In the genomic region with DNA sequence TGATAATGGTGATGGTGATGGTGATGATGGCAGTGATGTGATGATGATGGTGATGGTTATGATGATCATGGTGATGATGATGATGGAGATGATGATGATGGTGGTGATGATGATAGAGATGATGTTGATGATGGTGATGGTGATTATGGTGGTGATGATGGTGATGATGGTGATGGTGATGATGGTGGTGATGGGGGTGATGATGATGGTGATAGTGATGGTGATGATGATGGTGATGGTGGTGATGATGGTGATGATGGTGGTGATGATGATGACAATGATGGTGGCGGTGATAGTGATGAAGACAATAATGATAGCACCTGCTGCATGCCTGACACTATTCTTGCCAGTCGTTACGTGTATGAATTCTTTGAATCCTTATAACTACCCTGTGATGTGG, we compare ENCODE assay signal across 35 cellular contexts.
"Had no signal": no experiment of that assay in that cellular context is flagged by ENCODE, and none has a peak within 500 bp of the region (broad histone marks: within the 10 kb centered on the region; RNA-seq: fewer than 3 reads in every experiment).

No MANE protein-coding gene starts in this region.

- H3K27ac ChIP-seq: adrenal gland, body of pancreas, epithelial cell of prostate, esophagus squamous epithelium, gastroesophageal sphincter, WERI-Rb-1 had no signal

- H3K27me3 ChIP-seq: adrenal gland, body of pancreas had no signal

- H3K9me3 ChIP-seq: adrenal gland, body of pancreas had no signal

- H3K36me3 ChIP-seq: adrenal gland, esophagus squamous epithelium, gastroesophageal sphincter, WERI-Rb-1 had no signal

- H3K27ac Mint-ChIP-seq: activated B cell treated with CpG ODN at 0.5 μM for 24 hours; activated CD8-positive, alpha-beta T cell treated with anti-CD3 and anti-CD28 coated beads for 36 hours; activated naive CD4-positive, alpha-beta T cell treated with anti-CD3 and anti-CD28 coated beads, Interleukin-2, amount 50 U/mL, for 24 hours; activated naive CD8-positive, alpha-beta T cell treated with anti-CD3 and anti-CD28 coated beads for 36 hours; activated naive CD8-positive, alpha-beta T cell treated with anti-CD3 and anti-CD28 coated beads, Interleukin-2, amount 50 U/mL, for 24 hours; activated T-helper 17 cell treated with anti-CD3 and anti-CD28 coated beads, Interleukin-2, amount 50 U/mL, for 72 hours; effector memory CD8-positive, alpha-beta T cell; T-helper 17 cell; T-helper 2 cell treated with Interferon-gamma antibody and Interleukin-4, amounts not matched to agents 5 μg/mL and 100 μg/mL, for 36 hours had no signal

- H3K4me3 Mint-ChIP-seq: activated B cell treated with CpG ODN at 0.5 μM for 24 hours; activated CD8-positive, alpha-beta T cell treated with anti-CD3 and anti-CD28 coated beads for 36 hours; activated naive CD4-positive, alpha-beta T cell treated with anti-CD3 and anti-CD28 coated beads, Interleukin-2, amount 50 U/mL, for 24 hours; activated naive CD8-positive, alpha-beta T cell treated with anti-CD3 and anti-CD28 coated beads for 36 hours; activated naive CD8-positive, alpha-beta T cell treated with anti-CD3 and anti-CD28 coated beads, Interleukin-2, amount 50 U/mL, for 24 hours; activated T-cell treated with anti-CD3 and anti-CD28 coated beads, Interleukin-2, amount 50 U/mL, for 4 hours; activated T-helper 17 cell treated with anti-CD3 and anti-CD28 coated beads, Interleukin-2, amount 50 U/mL, for 72 hours; effector memory CD8-positive, alpha-beta T cell; T-helper 17 cell; T-helper 2 cell treated with Interferon-gamma antibody and Interleukin-4, amounts not matched to agents 5 μg/mL and 100 μg/mL, for 36 hours had no signal

- H3K4me1 Mint-ChIP-seq: activated B cell treated with CpG ODN at 0.5 μM for 24 hours; activated naive CD4-positive, alpha-beta T cell treated with anti-CD3 and anti-CD28 coated beads, Interleukin-2, amount 50 U/mL, for 24 hours; activated naive CD8-positive, alpha-beta T cell treated with anti-CD3 and anti-CD28 coated beads for 36 hours; activated naive CD8-positive, alpha-beta T cell treated with anti-CD3 and anti-CD28 coated beads, Interleukin-2, amount 50 U/mL, for 24 hours; T-helper 17 cell had no signal

- H3K36me3 Mint-ChIP-seq: activated naive CD4-positive, alpha-beta T cell treated with anti-CD3 and anti-CD28 coated beads, Interleukin-2, amount 50 U/mL, for 24 hours had no signal

- FAIRE-seq: colon, endothelial cell of umbilical vein had no signal

- H3K4me3 ChIP-seq: adrenal gland, body of pancreas, esophagus squamous epithelium, gastroesophageal sphincter had no signal

- DNase-seq: activated B cell treated with CpG ODN at 0.5 μM for 24 hours; activated CD4-positive, alpha-beta T cell treated with anti-CD3 and anti-CD28 coated beads for 48 hours; activated CD4-positive, alpha-beta T cell treated with anti-CD3 and anti-CD28 coated beads, Interleukin-2, amount 50 U/mL, for 1 hour; activated CD4-positive, alpha-beta T cell treated with anti-CD3 and anti-CD28 coated beads, Interleukin-2, amount 50 U/mL, for 48 hours; activated CD8-positive, alpha-beta memory T cell treated with anti-CD3 and anti-CD28 coated beads for 24 hours; activated CD8-positive, alpha-beta T cell treated with anti-CD3 and anti-CD28 coated beads for 36 hours; activated effector memory CD4-positive, alpha-beta T cell treated with Interleukin-2 at 50 U/mL for 16 hours; activated gamma-delta T cell treated with Interleukin-2 at 50 U/mL for 16 hours; activated naive CD4-positive, alpha-beta T cell treated with Interleukin-2 at 50 U/mL for 16 hours; activated naive CD8-positive, alpha-beta T cell treated with anti-CD3 and anti-CD28 coated beads for 36 hours; activated naive CD8-positive, alpha-beta T cell treated with anti-CD3 and anti-CD28 coated beads, Interleukin-2, amount 50 U/mL, for 24 hours; activated T-cell treated with anti-CD3 and anti-CD28 coated beads, Interleukin-2, amount 50 U/mL, for 4 hours; adrenal gland; amygdala; aorta; body of pancreas; caudate nucleus; cortex of kidney; dermis blood vessel endothelial cell; effector CD4-positive, alpha-beta T cell; effector memory CD8-positive, alpha-beta T cell; esophagus squamous epithelium; foreskin melanocyte; head of caudate nucleus; T-helper 17 cell; T1000; WERI-Rb-1 had no signal

- H3K4me1 ChIP-seq: adrenal gland, body of pancreas, esophagus squamous epithelium, gastroesophageal sphincter had no signal

- ATAC-seq: activated CD4-positive, CD25-positive, alpha-beta regulatory T cell treated with anti-CD3 and anti-CD28 coated beads, Interleukin-2, amount 50 U/mL, for 24 hours; activated CD8-positive, alpha-beta T cell treated with anti-CD3 and anti-CD28 coated beads for 36 hours; activated naive CD8-positive, alpha-beta T cell treated with anti-CD3 and anti-CD28 coated beads, Interleukin-2, amount 50 U/mL, for 24 hours; activated T-cell treated with anti-CD3 and anti-CD28 coated beads, Interleukin-2, amount 50 U/mL, for 4 hours; activated T-helper 17 cell treated with anti-CD3 and anti-CD28 coated beads, Interleukin-2, amount 50 U/mL, for 72 hours; body of pancreas; effector memory CD8-positive, alpha-beta T cell; gastroesophageal sphincter; T-helper 17 cell had no signal
